In genomic region chr15:22918056-22918455, GRCh38 we compare ENCODE assay signal across 15 cellular contexts.
DNase-seq lines count a peak whose midpoint lies in the region; ATAC-seq and TF ChIP-seq lines count a peak whose summit lies in the region.
"Had no signal": no experiment of that assay in that cellular context is flagged by ENCODE, and none has a peak within 500 bp of the region (broad histone marks: within the 10 kb centered on the region; RNA-seq: fewer than 3 reads in every experiment).

No MANE protein-coding gene starts in this region.

- no peak overlapping the region for H3K4me3 ChIP-seq in fibroblast of pulmonary artery (replicated peaks; ENCODE audit: low read depth, low read length)
- H3K4me3 ChIP-seq: thyroid gland had no signal

- no peak overlapping the region for H3K27ac Mint-ChIP-seq in activated naive CD8-positive, alpha-beta T cell treated with anti-CD3 and anti-CD28 coated beads, Interleukin-2, amount 50 U/mL, for 24 hours
- H3K27ac Mint-ChIP-seq in activated naive CD8-positive, alpha-beta T cell treated with anti-CD3 and anti-CD28 coated beads for 36 hours = no peak overlapping the region
- H3K27ac Mint-ChIP-seq: effector memory CD8-positive, alpha-beta T cell; T-helper 17 cell had no signal

- TF ChIP-seq CTCF in fibroblast of pulmonary artery (IDR thresholded peaks at IDR 0.05; ENCODE audit: low read length, missing control alignments) = no peak

- H3K9me3 Mint-ChIP-seq in activated naive CD8-positive, alpha-beta T cell treated with anti-CD3 and anti-CD28 coated beads, Interleukin-2, amount 50 U/mL, for 24 hours = no peaks in the 10 kb centered on the region
- no peaks in the 10 kb centered on the region for H3K9me3 Mint-ChIP-seq in activated naive CD8-positive, alpha-beta T cell treated with anti-CD3 and anti-CD28 coated beads for 36 hours
- H3K9me3 Mint-ChIP-seq: effector memory CD8-positive, alpha-beta T cell had no signal

- DNase-seq in activated naive CD8-positive, alpha-beta T cell treated with anti-CD3 and anti-CD28 coated beads, Interleukin-2, amount 50 U/mL, for 24 hours = no peak
- no peak for DNase-seq in activated naive CD8-positive, alpha-beta T cell treated with anti-CD3 and anti-CD28 coated beads for 36 hours
- DNase-seq in T1000 (lab: John Stamatoyannopoulos, UW) (peak; percentile 25), fibroblast of pulmonary artery (ENCODE audit: low read depth) (peak; percentile 14), stromal cell of bone marrow (ENCODE audit: low read depth) (peak; percentile 14), sciatic nerve (ENCODE audit: low spot score) (no peak), NCI-H2171 treated with DMSO at 0.1 percent for 48 hours (lab: John Stamatoyannopoulos, UW) (no peak), hypothalamus (lab: John Stamatoyannopoulos, UW) (no peak)
- DNase-seq: activated CD4-positive, alpha-beta T cell treated with anti-CD3 and anti-CD28 coated beads for 48 hours; activated T-cell treated with anti-CD3 and anti-CD28 coated beads, Interleukin-2, amount 50 U/mL, for 1 hour; effector memory CD8-positive, alpha-beta T cell; NCI-H1105; NCI-H446 treated with DMSO at 0.1 percent for 48 hours; T-helper 17 cell; thyroid gland had no signal

- H3K27me3 Mint-ChIP-seq in activated naive CD8-positive, alpha-beta T cell treated with anti-CD3 and anti-CD28 coated beads, Interleukin-2, amount 50 U/mL, for 24 hours = no peaks in the 10 kb centered on the region
- H3K27me3 Mint-ChIP-seq in activated naive CD8-positive, alpha-beta T cell treated with anti-CD3 and anti-CD28 coated beads for 36 hours = no peaks in the 10 kb centered on the region
- H3K27me3 Mint-ChIP-seq: effector memory CD8-positive, alpha-beta T cell; T-helper 17 cell had no signal

- ATAC-seq in activated naive CD8-positive, alpha-beta T cell treated with anti-CD3 and anti-CD28 coated beads, Interleukin-2, amount 50 U/mL, for 24 hours = peak; percentile 37
- ATAC-seq in sciatic nerve = no peak
- ATAC-seq: effector memory CD8-positive, alpha-beta T cell; T-helper 17 cell had no signal

- intact Hi-C loops in sciatic nerve (cut with DNase I) = no loop called here

- no peaks in the 10 kb centered on the region for H3K36me3 Mint-ChIP-seq in activated naive CD8-positive, alpha-beta T cell treated with anti-CD3 and anti-CD28 coated beads, Interleukin-2, amount 50 U/mL, for 24 hours (ENCODE audit: low read depth)
- H3K36me3 Mint-ChIP-seq in activated naive CD8-positive, alpha-beta T cell treated with anti-CD3 and anti-CD28 coated beads for 36 hours = no peaks in the 10 kb centered on the region

- no peaks in the 10 kb centered on the region for H3K4me1 Mint-ChIP-seq in activated naive CD8-positive, alpha-beta T cell treated with anti-CD3 and anti-CD28 coated beads, Interleukin-2, amount 50 U/mL, for 24 hours
- no peaks in the 10 kb centered on the region for H3K4me1 Mint-ChIP-seq in activated naive CD8-positive, alpha-beta T cell treated with anti-CD3 and anti-CD28 coated beads for 36 hours
- H3K4me1 Mint-ChIP-seq: T-helper 17 cell had no signal

- no peak overlapping the region for H3K4me3 Mint-ChIP-seq in activated naive CD8-positive, alpha-beta T cell treated with anti-CD3 and anti-CD28 coated beads, Interleukin-2, amount 50 U/mL, for 24 hours
- no peak overlapping the region for H3K4me3 Mint-ChIP-seq in activated naive CD8-positive, alpha-beta T cell treated with anti-CD3 and anti-CD28 coated beads for 36 hours
- H3K4me3 Mint-ChIP-seq: effector memory CD8-positive, alpha-beta T cell; T-helper 17 cell had no signal

Comparison
In these comparisons a context has a peak if more than half of its experiments do, and no peak if none do; other contexts are left out.
1. DNase-seq: peak in T1000 (single experiment), fibroblast of pulmonary artery (single experiment) and stromal cell of bone marrow (single experiment); none in activated naive CD8-positive, alpha-beta T cell treated with anti-CD3 and anti-CD28 coated beads, Interleukin-2, amount 50 U/mL, for 24 hours (single experiment), activated naive CD8-positive, alpha-beta T cell treated with anti-CD3 and anti-CD28 coated beads for 36 hours (single experiment), sciatic nerve (single experiment), NCI-H2171 treated with DMSO at 0.1 percent for 48 hours (single experiment) and hypothalamus (0 of 51).